ENCODE assay signal across 16 cellular contexts in the genomic region with DNA sequence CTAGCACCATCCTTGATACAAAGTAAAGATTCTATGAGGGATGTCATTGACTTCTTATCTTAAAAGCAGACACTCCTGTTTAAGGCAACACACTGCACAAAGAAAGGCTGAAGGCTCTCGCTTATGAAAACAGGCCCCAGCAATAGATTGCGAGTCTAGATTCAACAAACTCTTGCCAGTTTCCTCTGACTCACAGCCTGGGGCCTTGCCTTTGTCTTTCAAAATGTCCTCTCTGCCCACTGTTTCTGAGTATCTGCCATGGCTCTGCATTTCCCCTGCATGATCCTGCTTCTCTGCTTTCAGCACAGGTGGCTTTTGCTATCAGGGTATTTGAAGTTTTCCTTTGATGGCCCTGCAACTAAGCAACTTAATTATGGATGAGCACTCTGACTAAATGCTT. TPM values are rescaled to one million over a fixed set of nuclear protein-coding genes. Genes with fewer than 3 reads are reported as not detected.
DNase-seq lines count a peak whose midpoint lies in the region; TF ChIP-seq lines count a peak whose summit lies in the region.
"Had no signal": no experiment of that assay in that cellular context is flagged by ENCODE, and none has a peak within 500 bp of the region (broad histone marks: within the 10 kb centered on the region; RNA-seq: fewer than 3 reads in every experiment).

No MANE protein-coding gene starts in this region.

- H3K27ac ChIP-seq in HUES6 (ENCODE audit: low read depth, low read length): 0 out of 2 replicates have a peak overlapping the region, but pooled peaks have one; percentile 19
- H3K27ac ChIP-seq: BLaER1 treated with 17β-estradiol and CSF1 and Interleukin-3, amounts not matched to agents 10 nM and 100 nM; esophagus squamous epithelium; HL-60 had no signal

- no peak for TF ChIP-seq POLR2A in lower leg skin (IDR thresholded peaks at IDR 0.05)

- H3K9ac ChIP-seq in HUES6 (ENCODE audit: low read length): no peak overlapping the region
- H3K9ac ChIP-seq: BLaER1 treated with 17β-estradiol and CSF1 and Interleukin-3, amounts not matched to agents 10 nM and 100 nM had no signal

- intact Hi-C loops in lower leg skin (cut with DNase I; ENCODE audit: low total_unique reads): no loop called here

- DNase-seq in AG08395 (ENCODE audit: low spot score): peak; percentile 23
- DNase-seq in amniotic epithelial cell (ENCODE audit: low read depth): peak; percentile 31
- DNase-seq in glomerular visceral epithelial cell (ENCODE audit: extremely low spot score): peak; percentile 1
- DNase-seq in NOMO-1 (lab: John Stamatoyannopoulos, UW; ENCODE audit: unreplicated experiment in 2 of 2): no peak
- DNase-seq in lower leg skin (ENCODE audit: low spot score in 2 of 2): no peak
- no peak for DNase-seq in immature natural killer cell
- DNase-seq in mucosa of gallbladder (ENCODE audit: low spot score): no peak
- DNase-seq: activated CD4-positive, alpha-beta T cell treated with anti-CD3 and anti-CD28 coated beads, Interleukin-2, amount 10 ng/mL, durations not matched to agents 24 days and 14 days; esophagus squamous epithelium; left cardiac atrium; stimulated activated CD8-positive, alpha-beta memory T cell treated with anti-CD3 and anti-CD28 coated beads, Interleukin-4, amount 100 ng/mL, for 48 hours; T-cell had no signal

- H3K4me1 ChIP-seq in HUES6 (ENCODE audit: control insufficient read depth, insufficient read depth, low read length): peaks cover 15% of the 10 kb centered on the region
- H3K4me1 ChIP-seq: esophagus squamous epithelium had no signal

- H3K36me3 ChIP-seq in HUES6 (ENCODE audit: control insufficient read depth, insufficient read depth, low read length): no peaks in the 10 kb centered on the region
- H3K36me3 ChIP-seq: BLaER1 treated with 17β-estradiol and CSF1 and Interleukin-3, amounts not matched to agents 10 nM and 100 nM; esophagus squamous epithelium had no signal

- H3K36me3 Mint-ChIP-seq in immature natural killer cell: no peaks in the 10 kb centered on the region
- H3K36me3 Mint-ChIP-seq: T-cell had no signal

- H3K27me3 ChIP-seq in HUES6 (ENCODE audit: control insufficient read depth, insufficient read depth, low read length): no peaks in the 10 kb centered on the region; the same call in 1 of the 2 replicates
- H3K27me3 ChIP-seq: BLaER1 treated with 17β-estradiol and CSF1 and Interleukin-3, amounts not matched to agents 10 nM and 100 nM; esophagus squamous epithelium had no signal

- no peak overlapping the region for H3K4me3 Mint-ChIP-seq in immature natural killer cell
- H3K4me3 Mint-ChIP-seq: activated CD4-positive, alpha-beta T cell treated with anti-CD3 and anti-CD28 coated beads, Interleukin-2, amount 10 ng/mL, durations not matched to agents 24 days and 14 days; central memory CD8-positive, alpha-beta T cell; T-cell had no signal

- peaks cover 3 to 5% (median 3%) of the 10 kb centered on the region in 3 donors for H3K27me3 Mint-ChIP-seq in immature natural killer cell (ENCODE audit: low read depth in 3 of 3)

- no peaks in the 10 kb centered on the region for H3K4me1 Mint-ChIP-seq in immature natural killer cell
- H3K4me1 Mint-ChIP-seq: activated CD4-positive, alpha-beta T cell treated with anti-CD3 and anti-CD28 coated beads, Interleukin-2, amount 10 ng/mL, durations not matched to agents 24 days and 14 days; central memory CD8-positive, alpha-beta T cell; T-cell had no signal

- no peaks in the 10 kb centered on the region for H3K9me3 Mint-ChIP-seq in immature natural killer cell
- H3K9me3 Mint-ChIP-seq: activated CD4-positive, alpha-beta T cell treated with anti-CD3 and anti-CD28 coated beads, Interleukin-2, amount 10 ng/mL, durations not matched to agents 24 days and 14 days; central memory CD8-positive, alpha-beta T cell; T-cell had no signal

- no peaks in the 10 kb centered on the region for H3K9me3 ChIP-seq in HUES6 (ENCODE audit: control insufficient read depth, insufficient read depth, low read depth, low read length)
- H3K9me3 ChIP-seq: BLaER1 treated with 17β-estradiol and CSF1 and Interleukin-3, amounts not matched to agents 10 nM and 100 nM; esophagus squamous epithelium had no signal

- no peak for TF ChIP-seq CTCF in lower leg skin (IDR thresholded peaks at IDR 0.05)

- WGBS in lower leg skin, 2 donors: 22 to 43% methylated on average over 2 of the region's 2 CpGs

- H3K4me3 ChIP-seq in HUES6 (ENCODE audit: low read depth, low read length): no peak overlapping the region
- H3K4me3 ChIP-seq in lower leg skin (ENCODE audit: low read depth, poor library complexity, severe bottlenecking): no peak overlapping the region
- H3K4me3 ChIP-seq: BLaER1 treated with 17β-estradiol and CSF1 and Interleukin-3, amounts not matched to agents 10 nM and 100 nM; esophagus squamous epithelium had no signal

- H3K27ac Mint-ChIP-seq in immature natural killer cell: no peak overlapping the region
- H3K27ac Mint-ChIP-seq: activated CD4-positive, alpha-beta T cell treated with anti-CD3 and anti-CD28 coated beads, Interleukin-2, amount 10 ng/mL, durations not matched to agents 24 days and 14 days; T-cell had no signal

RNA-seq across cellular contexts. Expression of a gene that starts 32.4 kb away (rescaled TPM):
- total RNA-seq in lower leg skin (under 1 TPM in 2 of 4 donors, not detected in 2; 0.22 to 0.42 TPM), mucosa of gallbladder (0.23 TPM)
- not detected for polyA plus RNA-seq in immature natural killer cell
- total RNA-seq: activated CD4-positive, alpha-beta T cell treated with anti-CD3 and anti-CD28 coated beads, Interleukin-2, amount 10 ng/mL, durations not matched to agents 24 days and 14 days; esophagus squamous epithelium; left cardiac atrium; T-cell had no signal

RNA-seq across cellular contexts. Expression of a gene that starts 58.6 kb away (rescaled TPM):
- total RNA-seq in lower leg skin (1 to 10 TPM in 3 of 4 donors, under 1 TPM in 1; 0.34 to 6.3 (median 3.7) TPM), mucosa of gallbladder (40.9 TPM)
- under 1 TPM in 1 of 3 donors, not detected in 2; 0.19 TPM for polyA plus RNA-seq in immature natural killer cell
- total RNA-seq: activated CD4-positive, alpha-beta T cell treated with anti-CD3 and anti-CD28 coated beads, Interleukin-2, amount 10 ng/mL, durations not matched to agents 24 days and 14 days had no signal

Comparison
In these comparisons a context has a peak if more than half of its experiments do, and no peak if none do; other contexts are left out.
1. DNase-seq: peak in AG08395 (single experiment), amniotic epithelial cell (single experiment) and glomerular visceral epithelial cell (single experiment); none in NOMO-1 (0 of 2), lower leg skin (0 of 2), immature natural killer cell (0 of 3) and mucosa of gallbladder (single experiment).